15 cellular contexts compared by ENCODE assay signal in the genomic region with DNA sequence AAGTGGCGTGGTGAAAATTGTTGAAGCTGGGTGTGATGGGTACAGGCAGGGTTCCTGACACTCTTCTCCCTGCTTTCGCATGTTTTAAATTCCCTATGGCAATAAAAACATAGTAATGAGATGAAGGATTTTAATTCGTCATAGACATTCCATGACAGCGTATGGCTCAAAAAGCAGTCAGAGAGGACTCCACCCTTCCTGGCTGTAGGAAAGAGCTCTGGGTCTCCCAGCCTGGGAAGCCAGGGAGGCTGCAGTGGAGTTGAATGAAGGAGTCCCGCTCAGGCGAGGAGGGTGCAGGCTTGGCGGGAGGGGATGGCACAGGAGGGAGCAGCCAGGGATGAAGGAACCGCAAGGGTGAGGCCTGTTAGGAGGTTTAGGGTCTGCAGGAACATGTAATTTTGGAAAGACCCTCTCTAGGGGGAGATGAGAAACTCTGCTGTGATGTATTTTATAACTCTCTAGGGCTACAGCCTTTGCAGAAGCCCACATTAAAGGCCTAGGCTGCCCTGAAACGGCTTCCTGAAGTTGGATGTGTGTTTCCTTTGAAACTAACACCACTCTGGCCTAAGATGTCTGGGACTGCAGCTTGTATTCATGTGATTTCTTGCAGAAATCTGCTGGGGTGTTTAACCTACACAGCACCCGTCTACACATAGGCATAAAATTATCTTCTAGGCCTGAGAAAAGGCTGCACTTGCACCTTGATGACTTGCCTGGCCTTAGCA. TPM values are rescaled to one million over a fixed set of nuclear protein-coding genes. Genes with fewer than 3 reads are reported as not detected.
DNase-seq lines count a peak whose midpoint lies in the region; ATAC-seq and TF ChIP-seq lines count a peak whose summit lies in the region.
"Had no signal": no experiment of that assay in that cellular context is flagged by ENCODE, and none has a peak within 500 bp of the region (broad histone marks: within the 10 kb centered on the region; RNA-seq: fewer than 3 reads in every experiment).

No MANE protein-coding gene starts in this region.

- H3K9me3 Mint-ChIP-seq in stimulated activated naive CD8-positive, alpha-beta T cell treated with anti-CD3 and anti-CD28 coated beads, Interleukin-15, amount 100 ng/mL, for 72 hours, result peaks cover 0 to 7% of the 10 kb centered on the region in 2 donors
- H3K9me3 Mint-ChIP-seq in activated CD8-positive, alpha-beta T cell treated with anti-CD3 and anti-CD28 coated beads, Interleukin-2, amount 10 ng/mL, durations not matched to agents 7 days and 5 days (ENCODE audit: insufficient read depth), result no peaks in the 10 kb centered on the region
- H3K9me3 Mint-ChIP-seq: activated T-helper 1 cell treated with anti-CD3 and anti-CD28 coated beads, Interleukin-12 subunit alpha, Interleukin-12 subunit beta, Interleukin-2, Interleukin-4 antibody, amounts not matched to agents 30 ng/mL and 10 ng/mL and 1 ng/mL, durations not matched to agents 14 hours and 24 hours and 36 hours had no signal

- H3K36me3 Mint-ChIP-seq in activated CD8-positive, alpha-beta T cell treated with anti-CD3 and anti-CD28 coated beads, Interleukin-2, amount 10 ng/mL, durations not matched to agents 7 days and 5 days (ENCODE audit: low read depth), result no peaks in the 10 kb centered on the region

- H3K4me3 Mint-ChIP-seq in stimulated activated naive CD8-positive, alpha-beta T cell treated with anti-CD3 and anti-CD28 coated beads, Interleukin-15, amount 100 ng/mL, for 72 hours, result peak overlapping the region; percentile 41 to 48
- peak overlapping the region; percentile 16 for H3K4me3 Mint-ChIP-seq in activated CD8-positive, alpha-beta T cell treated with anti-CD3 and anti-CD28 coated beads, Interleukin-2, amount 10 ng/mL, durations not matched to agents 7 days and 5 days
- H3K4me3 Mint-ChIP-seq: activated T-helper 1 cell treated with anti-CD3 and anti-CD28 coated beads, Interleukin-12 subunit alpha, Interleukin-12 subunit beta, Interleukin-2, Interleukin-4 antibody, amounts not matched to agents 30 ng/mL and 10 ng/mL and 1 ng/mL, durations not matched to agents 14 hours and 24 hours and 36 hours had no signal

- peaks cover 48% of the 10 kb centered on the region for H3K4me1 Mint-ChIP-seq in stimulated activated naive CD8-positive, alpha-beta T cell treated with anti-CD3 and anti-CD28 coated beads, Interleukin-15, amount 100 ng/mL, for 72 hours
- peaks cover 22% of the 10 kb centered on the region for H3K4me1 Mint-ChIP-seq in activated CD8-positive, alpha-beta T cell treated with anti-CD3 and anti-CD28 coated beads, Interleukin-2, amount 10 ng/mL, durations not matched to agents 7 days and 5 days (ENCODE audit: low read depth)

- POLR2A ChIA-PET in activated CD8-positive, alpha-beta T cell treated with anti-CD3 and anti-CD28 coated beads, Interleukin-2, amount 10 ng/mL, durations not matched to agents 7 days and 5 days (lab: Charles Lee), result no interaction called here
- POLR2A ChIA-PET in HEK293T (lab: Yijun Ruan, JAX), result no interaction called here

- DNase-seq in stimulated activated naive CD8-positive, alpha-beta T cell treated with anti-CD3 and anti-CD28 coated beads, Interleukin-15, amount 100 ng/mL, for 72 hours, result no peak
- DNase-seq in stimulated activated naive CD8-positive, alpha-beta T cell treated with anti-CD3 and anti-CD28 coated beads, Interleukin-15, Interleukin-2, amounts not matched to agents 100 U/mL and 50 U/mL, for 24 hours, result no peak
- peak; percentile 28 for DNase-seq in activated CD8-positive, alpha-beta T cell treated with anti-CD3 and anti-CD28 coated beads, Interleukin-2, amount 10 ng/mL, durations not matched to agents 7 days and 5 days
- DNase-seq in mesenteric fat pad (ENCODE audit: low spot score) (peak; percentile 69), Kasumi-1 (lab: John Stamatoyannopoulos, UW) (no peak), HEK293T (ENCODE audit: extremely low spot score) (no peak), kidney tubule cell (ENCODE audit: low spot score) (no peak)
- DNase-seq: foreskin keratinocyte; NCI-H1092 treated with DMSO at 0.1 percent for 48 hours; NCI-H510A treated with DMSO at 0.1 percent for 48 hours; right lobe of liver; stimulated activated CD4-positive, alpha-beta T cell treated with anti-CD3 and anti-CD28 coated beads, Interleukin-15, amount 100 ng/mL, for 24 hours had no signal

- peak overlapping the region; percentile 79 to 91 for H3K27ac Mint-ChIP-seq in stimulated activated naive CD8-positive, alpha-beta T cell treated with anti-CD3 and anti-CD28 coated beads, Interleukin-15, amount 100 ng/mL, for 72 hours
- H3K27ac Mint-ChIP-seq in activated CD8-positive, alpha-beta T cell treated with anti-CD3 and anti-CD28 coated beads, Interleukin-2, amount 10 ng/mL, durations not matched to agents 7 days and 5 days, result peak overlapping the region; percentile 78
- H3K27ac Mint-ChIP-seq: activated T-helper 1 cell treated with anti-CD3 and anti-CD28 coated beads, Interleukin-12 subunit alpha, Interleukin-12 subunit beta, Interleukin-2, Interleukin-4 antibody, amounts not matched to agents 30 ng/mL and 10 ng/mL and 1 ng/mL, durations not matched to agents 14 hours and 24 hours and 36 hours had no signal

- CTCF ChIA-PET in activated CD8-positive, alpha-beta T cell treated with anti-CD3 and anti-CD28 coated beads, Interleukin-2, amount 10 ng/mL, durations not matched to agents 7 days and 5 days (lab: Charles Lee), result no interaction called here
- CTCF ChIA-PET in HEK293T (lab: Yijun Ruan, JAX), result no interaction called here

- ATAC-seq in stimulated activated naive CD8-positive, alpha-beta T cell treated with anti-CD3 and anti-CD28 coated beads, Interleukin-15, amount 100 ng/mL, for 72 hours, result no peak
- ATAC-seq in stimulated activated naive CD8-positive, alpha-beta T cell treated with anti-CD3 and anti-CD28 coated beads, Interleukin-15, Interleukin-2, amounts not matched to agents 100 U/mL and 50 U/mL, for 24 hours, result no peak
- ATAC-seq in activated CD8-positive, alpha-beta T cell treated with anti-CD3 and anti-CD28 coated beads, Interleukin-2, amount 10 ng/mL, durations not matched to agents 7 days and 5 days, result peak; percentile 67
- ATAC-seq in HG02981 (IDR thresholded peaks at IDR 0.05; ENCODE audit: unreplicated experiment), result no peak
- ATAC-seq: foreskin keratinocyte, HCT116, right lobe of liver had no signal

- H3K27me3 Mint-ChIP-seq in stimulated activated naive CD8-positive, alpha-beta T cell treated with anti-CD3 and anti-CD28 coated beads, Interleukin-15, amount 100 ng/mL, for 72 hours, result no peaks in the 10 kb centered on the region
- H3K27me3 Mint-ChIP-seq in activated CD8-positive, alpha-beta T cell treated with anti-CD3 and anti-CD28 coated beads, Interleukin-2, amount 10 ng/mL, durations not matched to agents 7 days and 5 days (ENCODE audit: low read depth), result no peaks in the 10 kb centered on the region

TF ChIP-seq in HEK293T, 16 proteins besides CTCF, POLR2A, EP300 and RAD21:
- no peak for TF ChIP-seq SUZ12 (IDR thresholded peaks at IDR 0.05)
- no peak for TF ChIP-seq CTBP1 (IDR thresholded peaks at IDR 0.05; ENCODE audit: borderline replicate concordance)
- TF ChIP-seq NFRKB (IDR thresholded peaks at IDR 0.05), result no peak
- TF ChIP-seq, protein P1, sequence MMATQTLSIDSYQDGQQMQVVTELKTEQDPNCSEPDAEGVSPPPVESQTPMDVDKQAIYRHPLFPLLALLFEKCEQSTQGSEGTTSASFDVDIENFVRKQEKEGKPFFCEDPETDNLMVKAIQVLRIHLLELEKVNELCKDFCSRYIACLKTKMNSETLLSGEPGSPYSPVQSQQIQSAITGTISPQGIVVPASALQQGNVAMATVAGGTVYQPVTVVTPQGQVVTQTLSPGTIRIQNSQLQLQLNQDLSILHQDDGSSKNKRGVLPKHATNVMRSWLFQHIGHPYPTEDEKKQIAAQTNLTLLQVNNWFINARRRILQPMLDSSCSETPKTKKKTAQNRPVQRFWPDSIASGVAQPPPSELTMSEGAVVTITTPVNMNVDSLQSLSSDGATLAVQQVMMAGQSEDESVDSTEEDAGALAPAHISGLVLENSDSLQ (IDR thresholded peaks at IDR 0.05), result no peak
- no peak for TF ChIP-seq ELF4 (IDR thresholded peaks at IDR 0.05)
- no peak for TF ChIP-seq ARNT (IDR thresholded peaks at IDR 0.05)
- TF ChIP-seq L3MBTL2 (conservative IDR thresholded peaks at IDR 0.05), result no peak

RNA-seq across cellular contexts. Expression of a gene that starts 7.6 kb away (rescaled TPM):
- total RNA-seq in activated CD8-positive, alpha-beta T cell treated with anti-CD3 and anti-CD28 coated beads, Interleukin-2, amount 10 ng/mL, durations not matched to agents 7 days and 5 days, result 100 to 1,000 TPM; 107 to 108 TPM
- total RNA-seq in mesenteric fat pad, result 74.7 TPM

RNA-seq across cellular contexts. Expression of a gene that starts 49.1 kb away (rescaled TPM):
- 10 to 100 TPM; 66.0 to 67.1 TPM for total RNA-seq in activated CD8-positive, alpha-beta T cell treated with anti-CD3 and anti-CD28 coated beads, Interleukin-2, amount 10 ng/mL, durations not matched to agents 7 days and 5 days
- 59.9 TPM for total RNA-seq in mesenteric fat pad

Comparison
In these comparisons a context has a peak if more than half of its experiments do, and no peak if none do; other contexts are left out.
1. DNase-seq: peak in activated CD8-positive, alpha-beta T cell treated with anti-CD3 and anti-CD28 coated beads, Interleukin-2, amount 10 ng/mL, durations not matched to agents 7 days and 5 days (single experiment) and mesenteric fat pad (single experiment); none in stimulated activated naive CD8-positive, alpha-beta T cell treated with anti-CD3 and anti-CD28 coated beads, Interleukin-15, amount 100 ng/mL, for 72 hours (0 of 2), stimulated activated naive CD8-positive, alpha-beta T cell treated with anti-CD3 and anti-CD28 coated beads, Interleukin-15, Interleukin-2, amounts not matched to agents 100 U/mL and 50 U/mL, for 24 hours (single experiment), Kasumi-1 (0 of 2), HEK293T (single experiment) and kidney tubule cell (single experiment).